ENCODE assay signal across 8 cellular contexts in genomic region chr17:18225121-18225561, GRCh38. TPM values are rescaled to one million over a fixed set of nuclear protein-coding genes. Genes with fewer than 3 reads are reported as not detected.
DNase-seq lines count a peak whose midpoint lies in the region; ATAC-seq, FAIRE-seq and TF ChIP-seq lines count a peak whose summit lies in the region.

No MANE protein-coding gene starts in this region.

- no peak for FAIRE-seq in keratinocyte (lab: Jason Lieb, UNC)

- DNase-seq in ACHN (peak; percentile 95), NCI-H446 (lab: John Stamatoyannopoulos, UW) (peak; percentile 87 to 98), keratinocyte (ENCODE audit: low read depth, low spot score) (no peak)
- peak; percentile 95 for DNase-seq in central memory CD4-positive, alpha-beta T cell
- DNase-seq in stimulated activated CD4-positive, alpha-beta T cell treated with anti-CD3 and anti-CD28 coated beads, Interleukin-12 subunit alpha, Interleukin-12 subunit beta, amount 100 ng/mL, for 4 hours = peak; percentile 96

- peak overlapping the region; percentile 91 for H2AFZ ChIP-seq in keratinocyte (ENCODE audit: control insufficient read depth, low read length)

- H3K79me2 ChIP-seq in keratinocyte (ENCODE audit: control insufficient read depth, insufficient read depth, low read length) = peaks cover 34% of the 10 kb centered on the region

- H3K9ac ChIP-seq in keratinocyte (ENCODE audit: control insufficient read depth, extremely low read depth, insufficient read depth, low read length) = peak overlapping the region; percentile 44

- no peak for TF ChIP-seq CTCF in keratinocyte (optimal IDR thresholded peaks at IDR 0.05 in 1 of 3, IDR thresholded peaks at IDR 0.05 in 1 of 3, conservative IDR thresholded peaks at IDR 0.05 in 1 of 3; ENCODE audit: extremely low read depth in 1 of 3, insufficient read depth in 2 of 3, low read length in 3 of 3)

- ATAC-seq in GM19023 (IDR thresholded peaks at IDR 0.05; ENCODE audit: unreplicated experiment) (peak; percentile 88), HG03280 (IDR thresholded peaks at IDR 0.05; ENCODE audit: unreplicated experiment) (peak; percentile 93)
- peak; percentile 95 to 97 for ATAC-seq in activated CD4-positive, CD25-positive, alpha-beta regulatory T cell treated with anti-CD3 and anti-CD28 coated beads, Interleukin-2, amount 50 U/mL, for 24 hours

- no peaks in the 10 kb centered on the region for H4K20me1 ChIP-seq in keratinocyte (ENCODE audit: control insufficient read depth, extremely low read depth, insufficient read depth, low read length)

- no peaks in the 10 kb centered on the region for H3K36me3 ChIP-seq in keratinocyte (ENCODE audit: control insufficient read depth in 2 of 2, extremely low read depth in 1 of 2, insufficient read depth in 2 of 2, low read length in 2 of 2)

- H3K4me2 ChIP-seq in keratinocyte (ENCODE audit: control insufficient read depth, extremely low read depth, insufficient read depth, low read depth, low read length) = peak overlapping the region; percentile 85

- peaks cover 2% of the 10 kb centered on the region for H3K9me1 ChIP-seq in keratinocyte (ENCODE audit: control insufficient read depth, extremely low read depth, insufficient read depth, low read length)

- H3K4me1 ChIP-seq in keratinocyte (ENCODE audit: control insufficient read depth, extremely low read depth, insufficient read depth, low read length) = peaks cover 8% of the 10 kb centered on the region

- dilution Hi-C loops in keratinocyte (cut with MboI; ENCODE audit: extremely low pct_ligation_motif_present, low sequenced_read_pairs) = no loop called here

- H3K9me3 ChIP-seq in keratinocyte (ENCODE audit: control insufficient read depth, low read depth, low read length) = no peaks in the 10 kb centered on the region

- H3K4me3 ChIP-seq in keratinocyte (ENCODE audit: control insufficient read depth in 2 of 3, extremely low read depth in 1 of 3, insufficient read depth in 2 of 3, low read depth in 1 of 3, low read length in 3 of 3) = peak overlapping the region in 2 of 3 experiments; percentile 48 to 67

- in situ Hi-C loops in ACHN (cut with HindIII; ENCODE audit: low pct_ligation_motif_present, low pct_unique_long_range_greater_than_20kb, low sequenced_read_pairs) = no loop called here

- no peaks in the 10 kb centered on the region for H3K27me3 ChIP-seq in keratinocyte (ENCODE audit: control insufficient read depth, extremely low read depth, insufficient read depth, low read length)

- no peak overlapping the region for H3K27ac ChIP-seq in keratinocyte (ENCODE audit: control insufficient read depth, insufficient read depth, low read length)

RNA-seq across cellular contexts. Expression of gene LLGL1, which starts 0.3 kb away (rescaled TPM):
- polyA plus RNA-seq in keratinocyte = 13.8 to 24.7 TPM (median 22.6 TPM) in 3 replicates
- polyA plus RNA-seq in keratinocyte (2011; ENCODE audit: low read depth) = 4.3 TPM
- polyA plus RNA-seq in keratinocyte (2011; cell fraction: cytosol; rRNA removed) = 13.0 and 26.4 TPM in 2 replicates
- polyA plus RNA-seq in keratinocyte (2011; cell fraction: nucleus; rRNA removed) = 29.1 and 37.8 TPM in 2 replicates
- 9.8 and 22.3 TPM in 2 replicates for polyA plus RNA-seq in keratinocyte (2012; ENCODE audit: low replicate concordance)
- 25.2 to 45.1 TPM (median 34.6 TPM) in 3 replicates for polyA minus RNA-seq in keratinocyte
- 54.5 TPM for polyA minus RNA-seq in keratinocyte (2011; cell fraction: cytosol; rRNA and poly(A)+ RNA removed)
- 32.7 and 34.8 TPM in 2 replicates for polyA minus RNA-seq in keratinocyte (2011; cell fraction: nucleus; rRNA and poly(A)+ RNA removed)

RNA-seq across cellular contexts. Expression of gene FLII, which starts 33.4 kb away (rescaled TPM):
- 376 to 509 TPM (median 404 TPM) in 3 replicates for polyA plus RNA-seq in keratinocyte
- polyA plus RNA-seq in keratinocyte (2011; ENCODE audit: low read depth) = 190 TPM
- 385 and 410 TPM in 2 replicates for polyA plus RNA-seq in keratinocyte (2011; cell fraction: cytosol; rRNA removed)
- polyA plus RNA-seq in keratinocyte (2011; cell fraction: nucleus; rRNA removed) = 632 and 753 TPM in 2 replicates
- 196 and 509 TPM in 2 replicates for polyA plus RNA-seq in keratinocyte (2012; ENCODE audit: low replicate concordance)
- 589 to 1,561 TPM (median 721 TPM) in 3 replicates for polyA minus RNA-seq in keratinocyte
- 529 TPM for polyA minus RNA-seq in keratinocyte (2011; cell fraction: cytosol; rRNA and poly(A)+ RNA removed)
- 248 and 269 TPM in 2 replicates for polyA minus RNA-seq in keratinocyte (2011; cell fraction: nucleus; rRNA and poly(A)+ RNA removed)

RNA-seq across cellular contexts. Expression of gene MIEF2, which starts 35.3 kb away (rescaled TPM):
- polyA plus RNA-seq in keratinocyte = 7.9 to 12.8 TPM (median 9.1 TPM) in 3 replicates
- polyA plus RNA-seq in keratinocyte (2011; ENCODE audit: low read depth) = 5.2 TPM
- polyA plus RNA-seq in keratinocyte (2011; cell fraction: cytosol; rRNA removed) = 3.8 and 9.5 TPM in 2 replicates
- polyA plus RNA-seq in keratinocyte (2011; cell fraction: nucleus; rRNA removed) = 40.0 and 41.1 TPM in 2 replicates
- polyA plus RNA-seq in keratinocyte (2012; ENCODE audit: low replicate concordance) = 11.2 and 12.3 TPM in 2 replicates
- polyA minus RNA-seq in keratinocyte = 6.4 to 12.0 TPM (median 8.4 TPM) in 3 replicates
- polyA minus RNA-seq in keratinocyte (2011; cell fraction: cytosol; rRNA and poly(A)+ RNA removed) = 15.5 TPM
- 29.0 and 30.2 TPM in 2 replicates for polyA minus RNA-seq in keratinocyte (2011; cell fraction: nucleus; rRNA and poly(A)+ RNA removed)

RNA-seq across cellular contexts. Expression of gene ALKBH5, which starts 41.5 kb away (rescaled TPM):
- polyA plus RNA-seq in keratinocyte = 41.5 to 71.3 TPM (median 50.2 TPM) in 3 replicates
- polyA plus RNA-seq in keratinocyte (2011; ENCODE audit: low read depth) = 17.1 TPM
- 51.0 and 54.6 TPM in 2 replicates for polyA plus RNA-seq in keratinocyte (2011; cell fraction: cytosol; rRNA removed)
- polyA plus RNA-seq in keratinocyte (2011; cell fraction: nucleus; rRNA removed) = 30.2 and 31.4 TPM in 2 replicates
- 27.8 and 45.8 TPM in 2 replicates for polyA plus RNA-seq in keratinocyte (2012; ENCODE audit: low replicate concordance)
- 85.6 to 109 TPM (median 91.2 TPM) in 3 replicates for polyA minus RNA-seq in keratinocyte
- 113 TPM for polyA minus RNA-seq in keratinocyte (2011; cell fraction: cytosol; rRNA and poly(A)+ RNA removed)
- 29.6 and 33.9 TPM in 2 replicates for polyA minus RNA-seq in keratinocyte (2011; cell fraction: nucleus; rRNA and poly(A)+ RNA removed)
